ENCODE assay signal across 21 cellular contexts in the genomic region with DNA sequence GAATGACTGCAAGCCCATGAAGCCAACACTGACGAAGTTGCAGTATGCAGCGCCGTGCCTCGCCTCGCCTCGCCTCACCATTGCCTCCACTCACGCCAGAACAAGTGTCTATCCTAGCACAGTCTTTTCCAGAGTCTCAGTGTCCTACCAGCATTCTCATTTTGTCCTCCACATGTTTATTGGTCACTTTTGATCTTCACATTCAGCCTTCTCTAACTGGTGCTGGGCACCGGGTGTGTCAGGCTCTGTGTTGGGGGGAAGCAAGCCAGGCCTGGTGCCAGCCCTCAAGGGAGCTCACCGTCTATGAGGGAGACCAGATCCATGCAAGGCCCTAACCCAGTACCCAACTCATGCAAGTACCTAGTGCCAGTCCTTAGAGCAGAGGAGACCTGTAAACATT.
DNase-seq lines count a peak whose midpoint lies in the region; ATAC-seq and TF ChIP-seq lines count a peak whose summit lies in the region.
"Had no signal": no experiment of that assay in that cellular context is flagged by ENCODE, and none has a peak within 500 bp of the region (broad histone marks: within the 10 kb centered on the region; RNA-seq: fewer than 3 reads in every experiment).

No MANE protein-coding gene starts in this region.

- no peak overlapping the region for H3K4ac ChIP-seq in mesenchymal stem cell (ENCODE audit: low read depth in 1 of 2, low read length in 2 of 2)

- H2BK15ac ChIP-seq in mesenchymal stem cell (ENCODE audit: low read depth, poor library complexity, severe bottlenecking) = no peak overlapping the region

- H3K9ac ChIP-seq in BLaER1 = no peak overlapping the region
- H3K9ac ChIP-seq in mesenchymal stem cell (ENCODE audit: low read length) = no peak overlapping the region
- no peak overlapping the region for H3K9ac ChIP-seq in SK-N-SH

- CTCF ChIA-PET in CD8-positive, alpha-beta T cell (lab: Charles Lee) = interaction anchor here (0.9 to 6.8 kb wide), 8 partner anchors 10 to 200 kb away, joined by 3 to 50 read pairs (median 6); no protein-coding TSS in a partner anchor
- CTCF ChIA-PET in SK-N-SH (lab: Yijun Ruan, JAX) = interaction anchor here (1.4 kb wide), 1 partner anchor 16 kb away, joined by 3 read pairs; no protein-coding TSS in a partner anchor

- H3K9me3 Mint-ChIP-seq in CD8-positive, alpha-beta T cell = no peaks in the 10 kb centered on the region
- H3K9me3 Mint-ChIP-seq in activated T-helper 2 cell treated with anti-CD3 and anti-CD28 coated beads, Interferon-gamma antibody, Interleukin-2, Interleukin-4, amounts not matched to agents 10 μg/mL and 5 μg/mL and 100 μg/mL, durations not matched to agents 14 hours and 24 hours and 36 hours = no peaks in the 10 kb centered on the region
- H3K9me3 Mint-ChIP-seq: brain, WTC11 had no signal

- no peaks in the 10 kb centered on the region for H3F3A ChIP-seq in SK-N-SH (replicated peaks; ENCODE audit: insufficient read depth)

- peaks cover 55% of the 10 kb centered on the region for H3K36me3 Mint-ChIP-seq in CD8-positive, alpha-beta T cell
- H3K36me3 Mint-ChIP-seq in activated T-helper 2 cell treated with anti-CD3 and anti-CD28 coated beads, Interferon-gamma antibody, Interleukin-2, Interleukin-4, amounts not matched to agents 10 μg/mL and 5 μg/mL and 100 μg/mL, durations not matched to agents 14 hours and 24 hours and 36 hours (ENCODE audit: low read depth) = peaks cover 68% of the 10 kb centered on the region

- TF ChIP-seq CTCF in CD8-positive, alpha-beta T cell (IDR thresholded peaks at IDR 0.05) = no peak
- TF ChIP-seq CTCF in SK-N-SH (IDR thresholded peaks at IDR 0.05) (no peak), suprapubic skin (IDR thresholded peaks at IDR 0.05) (no peak)

- WGBS in mesenchymal stem cell = 98% methylated on average over 9 of the region's 9 CpGs
- WGBS in SK-N-SH (ENCODE audit: low lambda C conversion rate) = 99% methylated on average over 9 of the region's 9 CpGs
- 94% methylated on average over 8 of the region's 9 CpGs for WGBS in suprapubic skin

- no peaks in the 10 kb centered on the region for H3K27me3 Mint-ChIP-seq in CD8-positive, alpha-beta T cell (ENCODE audit: low read depth)
- no peaks in the 10 kb centered on the region for H3K27me3 Mint-ChIP-seq in activated T-helper 2 cell treated with anti-CD3 and anti-CD28 coated beads, Interferon-gamma antibody, Interleukin-2, Interleukin-4, amounts not matched to agents 10 μg/mL and 5 μg/mL and 100 μg/mL, durations not matched to agents 14 hours and 24 hours and 36 hours (ENCODE audit: low read depth)
- H3K27me3 Mint-ChIP-seq: brain had no signal

- H3K27ac ChIP-seq in BLaER1 (no peak overlapping the region), mesenchymal stem cell (ENCODE audit: low read length, poor library complexity, severe bottlenecking) (no peak overlapping the region), SK-N-SH (ENCODE audit: low read depth in 2 of 2, low read length in 1 of 2) (no peak overlapping the region), suprapubic skin (no peak overlapping the region)
- H3K27ac ChIP-seq in CD8-positive, alpha-beta T cell (ENCODE audit: low read depth, low read length) = no peak overlapping the region
- H3K27ac ChIP-seq: epithelial cell of prostate, foreskin keratinocyte, sigmoid colon, uterus had no signal

- H3K18ac ChIP-seq in mesenchymal stem cell (ENCODE audit: low read depth in 1 of 2, low read length in 2 of 2) = no peak overlapping the region

- ATAC-seq in CD8-positive, alpha-beta T cell = no peak
- ATAC-seq: foreskin keratinocyte, WTC11 had no signal

- no peak overlapping the region for H2BK120ac ChIP-seq in mesenchymal stem cell (ENCODE audit: low read depth, low read length)

- no peak overlapping the region for H2BK12ac ChIP-seq in mesenchymal stem cell (ENCODE audit: low read length in 2 of 2)

- H2AFZ ChIP-seq in mesenchymal stem cell (ENCODE audit: low read depth, low read length) (no peak overlapping the region), SK-N-SH (ENCODE audit: low read depth) (no peak overlapping the region)

- TF ChIP-seq EP300 in SK-N-SH (IDR thresholded peaks at IDR 0.05; ENCODE audit: borderline replicate concordance in 1 of 2, low read depth in 1 of 2, low read length in 1 of 2) (no peak), suprapubic skin (IDR thresholded peaks at IDR 0.05) (no peak)

- peaks cover 69% of the 10 kb centered on the region for H3K36me3 ChIP-seq in BLaER1
- H3K36me3 ChIP-seq in CD8-positive, alpha-beta T cell (ENCODE audit: insufficient read depth, low read length) = no peaks in the 10 kb centered on the region
- peaks cover 32 to 39% of the 10 kb centered on the region in 2 experiments for H3K36me3 ChIP-seq in mesenchymal stem cell (ENCODE audit: control insufficient read depth in 1 of 2, insufficient read depth in 2 of 2, low read depth in 1 of 2, low read length in 2 of 2)
- H3K36me3 ChIP-seq in SK-N-SH (replicated peaks in 1 of 2; ENCODE audit: control insufficient read depth in 1 of 2, insufficient read depth in 2 of 2, low read length in 1 of 2) = peaks cover 9 to 22% of the 10 kb centered on the region in 2 experiments
- peaks cover 17% of the 10 kb centered on the region for H3K36me3 ChIP-seq in suprapubic skin
- H3K36me3 ChIP-seq: uterus had no signal

- H3K9me2 ChIP-seq in SK-N-SH = no peaks in the 10 kb centered on the region

- peak overlapping the region; percentile 97 for H3K27ac Mint-ChIP-seq in CD8-positive, alpha-beta T cell
- peak overlapping the region; percentile 6 for H3K27ac Mint-ChIP-seq in activated T-helper 2 cell treated with anti-CD3 and anti-CD28 coated beads, Interferon-gamma antibody, Interleukin-2, Interleukin-4, amounts not matched to agents 10 μg/mL and 5 μg/mL and 100 μg/mL, durations not matched to agents 14 hours and 24 hours and 36 hours
- H3K27ac Mint-ChIP-seq: brain, WTC11 had no signal

- peaks cover 93% of the 10 kb centered on the region for H3K4me1 Mint-ChIP-seq in CD8-positive, alpha-beta T cell (ENCODE audit: low read depth)
- peaks cover 74% of the 10 kb centered on the region for H3K4me1 Mint-ChIP-seq in activated T-helper 2 cell treated with anti-CD3 and anti-CD28 coated beads, Interferon-gamma antibody, Interleukin-2, Interleukin-4, amounts not matched to agents 10 μg/mL and 5 μg/mL and 100 μg/mL, durations not matched to agents 14 hours and 24 hours and 36 hours (ENCODE audit: low read depth)
- H3K4me1 Mint-ChIP-seq: brain had no signal

- H3K14ac ChIP-seq in mesenchymal stem cell (ENCODE audit: low read length in 2 of 2) = no peak overlapping the region

- H3K4me1 ChIP-seq in BLaER1 = peaks cover 53% of the 10 kb centered on the region
- peaks cover 75% of the 10 kb centered on the region for H3K4me1 ChIP-seq in CD8-positive, alpha-beta T cell (ENCODE audit: insufficient read depth, low read length)
- peaks cover 2% of the 10 kb centered on the region for H3K4me1 ChIP-seq in mesenchymal stem cell (ENCODE audit: control insufficient read depth, insufficient read depth, low read depth, low read length)
- no peaks in the 10 kb centered on the region; a peak in 1 of 4 replicates for H3K4me1 ChIP-seq in SK-N-SH (ENCODE audit: control insufficient read depth in 1 of 2, insufficient read depth in 2 of 2, low read depth in 1 of 2, low read length in 1 of 2)
- no peaks in the 10 kb centered on the region for H3K4me1 ChIP-seq in suprapubic skin
- H3K4me1 ChIP-seq: foreskin keratinocyte, sigmoid colon, uterus had no signal

- H3K4me3 Mint-ChIP-seq in CD8-positive, alpha-beta T cell = no peak overlapping the region
- H3K4me3 Mint-ChIP-seq in activated T-helper 2 cell treated with anti-CD3 and anti-CD28 coated beads, Interferon-gamma antibody, Interleukin-2, Interleukin-4, amounts not matched to agents 10 μg/mL and 5 μg/mL and 100 μg/mL, durations not matched to agents 14 hours and 24 hours and 36 hours (ENCODE audit: low read depth) = no peak overlapping the region
- H3K4me3 Mint-ChIP-seq: brain, WTC11 had no signal

- H3K9me3 ChIP-seq in BLaER1 (peaks cover 3% of the 10 kb centered on the region; the same call in 1 of the 2 replicates), mesenchymal stem cell (ENCODE audit: control insufficient read depth, low read length) (peaks cover 7% of the 10 kb centered on the region), SK-N-SH (no peaks in the 10 kb centered on the region), suprapubic skin (no peaks in the 10 kb centered on the region)
- no peaks in the 10 kb centered on the region for H3K9me3 ChIP-seq in CD8-positive, alpha-beta T cell (ENCODE audit: low read length)
- H3K9me3 ChIP-seq: mucosa of descending colon, sigmoid colon, uterus had no signal

- H3K4me2 ChIP-seq in BLaER1 = peak overlapping the region; percentile 81; the same call in 1 of the 2 replicates
- no peak overlapping the region for H3K4me2 ChIP-seq in mesenchymal stem cell (ENCODE audit: low read length, poor library complexity, severe bottlenecking)
- no peak overlapping the region for H3K4me2 ChIP-seq in SK-N-SH

- H4K8ac ChIP-seq in mesenchymal stem cell (ENCODE audit: low read length) = no peak overlapping the region

- intact Hi-C loops in CD8-positive, alpha-beta T cell (cut with DNase I, micrococcal nuclease) = loop anchor here in 1 of 2 experiments (1.0 kb wide), 1 partner anchor 7 kb away; no protein-coding TSS in a partner anchor
- intact Hi-C loops in activated T-helper 2 cell treated with anti-CD3 and anti-CD28 coated beads, Interferon-gamma antibody, Interleukin-2, Interleukin-4, amounts not matched to agents 10 μg/mL and 5 μg/mL and 100 μg/mL, durations not matched to agents 14 hours and 24 hours and 36 hours (cut with micrococcal nuclease) = no loop called here

- H3K27me3 ChIP-seq in BLaER1 (no peaks in the 10 kb centered on the region), mesenchymal stem cell (ENCODE audit: control insufficient read depth in 1 of 2, insufficient read depth in 1 of 2, low read length in 2 of 2) (no peaks in the 10 kb centered on the region), SK-N-SH (ENCODE audit: insufficient read depth) (no peaks in the 10 kb centered on the region), suprapubic skin (no peaks in the 10 kb centered on the region)
- H3K27me3 ChIP-seq in CD8-positive, alpha-beta T cell (ENCODE audit: insufficient read depth, low read length) = no peaks in the 10 kb centered on the region
- H3K27me3 ChIP-seq: foreskin keratinocyte, sigmoid colon, uterus had no signal

- peaks cover 4% of the 10 kb centered on the region for H3K79me1 ChIP-seq in mesenchymal stem cell (replicated peaks; ENCODE audit: low read length, poor library complexity, severe bottlenecking)

- TF ChIP-seq POLR2A in suprapubic skin (IDR thresholded peaks at IDR 0.05) = no peak

- DNase-seq in CD8-positive, alpha-beta T cell = peak in 3 of 7 experiments; percentile 3 to 46 (median 9)
- DNase-seq in activated T-helper 2 cell treated with anti-CD3 and anti-CD28 coated beads, Interferon-gamma antibody, Interleukin-2, Interleukin-4, amounts not matched to agents 10 μg/mL and 5 μg/mL and 100 μg/mL, durations not matched to agents 14 hours and 24 hours and 36 hours (ENCODE audit: low spot score) = no peak
- DNase-seq in mesenchymal stem cell = no peak
- no peak for DNase-seq in stimulated activated CD4-positive, alpha-beta T cell treated with anti-CD3 and anti-CD28 coated beads, Interleukin-15, amount 100 ng/mL, for 24 hours
- DNase-seq in SK-N-SH = no peak
- DNase-seq in NCI-H2227 treated with DMSO at 0.1 percent for 48 hours (lab: John Stamatoyannopoulos, UW) = no peak
- DNase-seq in suprapubic skin (ENCODE audit: low spot score in 2 of 2) = no peak
- DNase-seq: activated naive CD4-positive, alpha-beta T cell treated with Interleukin-2 at 50 U/mL for 16 hours; dermis blood vessel endothelial cell; foreskin keratinocyte; MM.1S; NCI-H510A; Right ventricle myocardium superior; stimulated activated CD4-positive, alpha-beta T cell treated with anti-CD3 and anti-CD28 coated beads, Interleukin-1b, Interleukin-23, amount 100 ng/mL, for 48 hours; uterus had no signal

- H2AK5ac ChIP-seq in mesenchymal stem cell (ENCODE audit: low read length, severe bottlenecking) = no peak overlapping the region

- H2BK5ac ChIP-seq in mesenchymal stem cell (ENCODE audit: low read depth, low read length, poor library complexity, severe bottlenecking) = no peak overlapping the region

- H3K4me3 ChIP-seq in BLaER1 (no peak overlapping the region), mesenchymal stem cell (ENCODE audit: insufficient read depth in 1 of 2, low read depth in 1 of 2, low read length in 2 of 2) (no peak overlapping the region), SK-N-SH (ENCODE audit: low read depth in 2 of 2, low read length in 1 of 2) (no peak overlapping the region), suprapubic skin (no peak overlapping the region)
- H3K4me3 ChIP-seq in CD8-positive, alpha-beta T cell (ENCODE audit: low read depth, low read length) = no peak overlapping the region
- H3K4me3 ChIP-seq: mucosa of descending colon, sigmoid colon, uterus had no signal

- H4K20me1 ChIP-seq in BLaER1 (peaks cover 37% of the 10 kb centered on the region; the same call in 1 of the 2 replicates), SK-N-SH (ENCODE audit: insufficient read depth) (no peaks in the 10 kb centered on the region)

- H3K23ac ChIP-seq in mesenchymal stem cell (ENCODE audit: low read length in 2 of 2) = no peak overlapping the region

- H3K79me2 ChIP-seq in SK-N-SH (ENCODE audit: insufficient read depth) = no peaks in the 10 kb centered on the region

- peak overlapping the region; percentile 40 for H4K91ac ChIP-seq in mesenchymal stem cell (ENCODE audit: low read length)

- POLR2A ChIA-PET in CD8-positive, alpha-beta T cell (lab: Charles Lee) = interaction anchor here (2.1 to 2.2 kb wide), 3 partner anchors 10 to 74 kb away, joined by 9 to 19 read pairs (median 9); no protein-coding TSS in a partner anchor
- POLR2A ChIA-PET in SK-N-SH (lab: Yijun Ruan, JAX) = no interaction called here

- no peak for TF ChIP-seq RAD21 in SK-N-SH (IDR thresholded peaks at IDR 0.05; ENCODE audit: low read length)
